Comparison of ENCODE assay signal across 8 cellular contexts in genomic region chr12:106955377-106956047, GRCh38. TPM values are rescaled to one million over a fixed set of nuclear protein-coding genes. Genes with fewer than 3 reads are reported as not detected.
DNase-seq lines count a peak whose midpoint lies in the region; ATAC-seq and TF ChIP-seq lines count a peak whose summit lies in the region.

TSS of gene TMEM263 (plus strand) at chr12:106955907. CDS start at chr12:106967117, 11,210 bp downstream.

- intact Hi-C loops in IMR-90 (cut with micrococcal nuclease) = loop anchor here (1.0 kb wide), 2 partner anchors 137 to 181 kb away; partner anchors contain the start of gene RIC8B
- intact Hi-C loops in PC-3 (cut with micrococcal nuclease) = loop anchor here (1.0 to 5.0 kb wide), 5 partner anchors 31 to 658 kb away; partner anchors contain the start of genes MTERF2 and RIC8B
- intact Hi-C loops in esophagus muscularis mucosa (cut with DNase I) = loop anchor here (1.0 to 5.0 kb wide), 3 partner anchors 32 to 137 kb away; partner anchors contain the start of genes CRY1 and MTERF2

- H3K36me3 ChIP-seq in IMR-90 (ENCODE audit: control insufficient read depth, insufficient read depth, low read length) = peaks cover 5% of the 10 kb centered on the region; the same call in 1 of the 2 replicates
- no peaks in the 10 kb centered on the region for H3K36me3 ChIP-seq in PC-3 (ENCODE audit: low read depth, low read length)
- no peaks in the 10 kb centered on the region for H3K36me3 ChIP-seq in esophagus muscularis mucosa
- peaks cover 0 to 9% of the 10 kb centered on the region in 2 donors for H3K36me3 ChIP-seq in muscle layer of duodenum (ENCODE audit: control insufficient read depth in 1 of 2, insufficient read depth in 2 of 2, low read length in 2 of 2)

- POLR2A ChIA-PET in IMR-90 (lab: Charles Lee; ENCODE audit: unreplicated experiment) (interaction anchor here (0.5 to 1.5 kb wide), 5 partner anchors 10 to 208 kb away, joined by 3 to 5 read pairs (median 4); no protein-coding TSS in a partner anchor), PC-3 (lab: Charles Lee; ENCODE audit: unreplicated experiment) (interaction anchor here (1.5 kb wide), 1 partner anchor 32 kb away, joined by 5 read pairs; the partner anchor contains the start of gene MTERF2)

- CTCF ChIA-PET in IMR-90 (lab: Yijun Ruan, JAX) = interaction anchor here (1.3 kb wide), 1 partner anchor 149 kb away, joined by 4 read pairs; no protein-coding TSS in a partner anchor
- CTCF ChIA-PET in PC-3 (lab: Charles Lee) = interaction anchor here (0.7 kb wide), 1 partner anchor 17 kb away, joined by 3 read pairs; no protein-coding TSS in a partner anchor

- peak within 1 kb of the TSS; percentile 27; the same call in 1 of the 3 replicates for H2BK15ac ChIP-seq in IMR-90 (ENCODE audit: low read depth, low read length)

- H4K5ac ChIP-seq in IMR-90 (ENCODE audit: low read depth, low read length) = peak within 1 kb of the TSS; percentile 78

- H3K56ac ChIP-seq in IMR-90 (ENCODE audit: extremely low read depth, insufficient read depth, low read length) = peak within 1 kb of the TSS; percentile 82

- peak within 1 kb of the TSS; percentile 91 for H4K91ac ChIP-seq in IMR-90 (ENCODE audit: insufficient read depth, low read depth, low read length)

- peak within 1 kb of the TSS; percentile 78 to 85 for H4K8ac ChIP-seq in IMR-90 (ENCODE audit: low read depth in 2 of 2, low read length in 2 of 2)

- peak within 1 kb of the TSS; percentile 56 for H2BK120ac ChIP-seq in IMR-90 (ENCODE audit: low read depth, low read length)

- H3K79me2 ChIP-seq in PC-3 (ENCODE audit: low read length) = peaks cover 39% of the 10 kb centered on the region

- WGBS in IMR-90 (ENCODE audit: extremely low coverage in 2 of 2, insufficient read length in 1 of 2), 2 experiments = 0% methylated on average over 31 of the region's 88 CpGs; no CpG with 5 or more reads in 1 of the 2 experiments
- WGBS in esophagus muscularis mucosa = under 1% methylated on average over 29 of the region's 88 CpGs

- H3K4ac ChIP-seq in IMR-90 (ENCODE audit: low read depth, low read length) = peak within 1 kb of the TSS; percentile 95

- H2BK5ac ChIP-seq in IMR-90 (ENCODE audit: low read depth, low read length, poor library complexity, severe bottlenecking) = peak within 1 kb of the TSS; percentile 94

- peak within 1 kb of the TSS; percentile 94 for H3K9ac ChIP-seq in IMR-90 (ENCODE audit: low read depth, low read length)
- peak within 1 kb of the TSS; percentile 82 for H3K9ac ChIP-seq in PC-3 (ENCODE audit: low read length)

- H2AFZ ChIP-seq in IMR-90 (replicated peaks; ENCODE audit: low read length, poor library complexity) (peak within 1 kb of the TSS; percentile 91), PC-3 (ENCODE audit: low read length) (peak within 1 kb of the TSS; percentile 98)

- no TSS peak for BruUV-seq in IMR-90 (replicated peaks; lab: Mats Ljungman, UMichigan)
- no TSS peak for BruUV-seq in PC-3 (replicated peaks; lab: Mats Ljungman, UMichigan)

- peak; percentile 88 for DNase-seq in DMS153 (lab: John Stamatoyannopoulos, UW)
- DNase-seq in IMR-90 = peak; percentile 95
- DNase-seq in PC-3 = peak; percentile 94
- peak; percentile 89 to 93 for DNase-seq in activated T-cell treated with anti-CD3 and anti-CD28 coated beads, Interleukin-2, amount 50 U/mL, for 48 hours
- DNase-seq in esophagus muscularis mucosa (ENCODE audit: extremely low spot score) = peak; percentile 97
- peak; percentile 79 for DNase-seq in stimulated activated CD8-positive, alpha-beta memory T cell treated with anti-CD3 and anti-CD28 coated beads, Interleukin-7, amount 100 ng/mL, for 24 hours (ENCODE audit: low read depth)

- H3K4me2 ChIP-seq in IMR-90 (ENCODE audit: low read depth, low read length) = peak within 1 kb of the TSS; percentile 96
- peak within 1 kb of the TSS; percentile 79 for H3K4me2 ChIP-seq in PC-3 (ENCODE audit: low read length)

- H3K27me3 ChIP-seq in IMR-90 (ENCODE audit: control insufficient read depth, insufficient read depth, low read length) (no peaks in the 10 kb centered on the region), PC-3 (ENCODE audit: low read length) (no peaks in the 10 kb centered on the region), esophagus muscularis mucosa (no peaks in the 10 kb centered on the region), muscle layer of duodenum (ENCODE audit: low read depth, low read length) (no peaks in the 10 kb centered on the region)

- H2AK5ac ChIP-seq in IMR-90 (ENCODE audit: low read depth, low read length) = peak within 1 kb of the TSS; percentile 72

- dilution Hi-C loops in IMR-90 (cut with HindIII; ENCODE audit: low sequenced_read_pairs, unreplicated experiment) = no loop called here

- H3K14ac ChIP-seq in IMR-90 (replicated peaks; ENCODE audit: low read depth, low read length) = peak within 1 kb of the TSS; percentile 99

- peaks cover 5% of the 10 kb centered on the region for H3F3A ChIP-seq in PC-3 (ENCODE audit: low read length, unreplicated experiment)

- no peak for TF ChIP-seq EP300 in esophagus muscularis mucosa (IDR thresholded peaks at IDR 0.05)

- H4K20me1 ChIP-seq in IMR-90 (ENCODE audit: insufficient read depth, low read length) (peaks cover 31% of the 10 kb centered on the region), PC-3 (ENCODE audit: low read length) (peaks cover 6% of the 10 kb centered on the region; the same call in 1 of the 2 replicates)

- no peak for TF ChIP-seq CTCF in IMR-90 (conservative IDR thresholded peaks at IDR 0.05; ENCODE audit: low read depth, low read length)
- 0 out of 2 replicates have a peak, but pooled peaks have one; percentile 23 for TF ChIP-seq CTCF in PC-3 (conservative IDR thresholded peaks at IDR 0.05; ENCODE audit: low read depth, low read length)
- no peak for TF ChIP-seq CTCF in esophagus muscularis mucosa (IDR thresholded peaks at IDR 0.05)

- peak; percentile 83 for ATAC-seq in GM21528 (IDR thresholded peaks at IDR 0.05; ENCODE audit: low FRiP score, unreplicated experiment)
- peak; percentile 86 for ATAC-seq in IMR-90 (ENCODE audit: low read depth)
- peak; percentile 77 for ATAC-seq in PC-3

- peaks cover 8 to 20% of the 10 kb centered on the region in 2 experiments for H3K79me1 ChIP-seq in IMR-90 (ENCODE audit: low read depth in 1 of 2, low read length in 2 of 2)

- H3K9me2 ChIP-seq in PC-3 (replicated peaks; ENCODE audit: low read length) = no peaks in the 10 kb centered on the region

- H3K23ac ChIP-seq in IMR-90 (ENCODE audit: low read depth, low read length) = peak within 1 kb of the TSS; percentile 91

- in situ Hi-C loops in IMR-90 (cut with MboI; ENCODE audit: low sequenced_read_pairs) = no loop called here

- peak within 1 kb of the TSS; percentile 100 for H2AK9ac ChIP-seq in IMR-90 (replicated peaks; ENCODE audit: low read depth, low read length, poor library complexity)

- no peak within 1 kb of the TSS for H2BK20ac ChIP-seq in IMR-90 (ENCODE audit: low read depth, low read length)

- peak; percentile 97 for TF ChIP-seq POLR2A in IMR-90 (IDR thresholded peaks at IDR 0.05; ENCODE audit: low read depth, low read length)
- peak; percentile 82 for TF ChIP-seq POLR2A in esophagus muscularis mucosa (IDR thresholded peaks at IDR 0.05; ENCODE audit: low read depth)

- H3K4me3 ChIP-seq in IMR-90 (ENCODE audit: insufficient read depth, low read depth, low read length) = peak within 1 kb of the TSS; percentile 85
- H3K4me3 ChIP-seq in PC-3 (ENCODE audit: low read length) = peak within 1 kb of the TSS; percentile 80
- H3K4me3 ChIP-seq in esophagus muscularis mucosa = peak within 1 kb of the TSS; percentile 82 to 95 (median 94)
- peak within 1 kb of the TSS; percentile 88 to 91 for H3K4me3 ChIP-seq in muscle layer of duodenum (ENCODE audit: low read depth in 1 of 2, low read length in 2 of 2)

- H3K9me3 ChIP-seq in IMR-90 (ENCODE audit: control insufficient read depth, insufficient read depth, low read length) (no peaks in the 10 kb centered on the region), PC-3 (ENCODE audit: low read length) (no peaks in the 10 kb centered on the region), esophagus muscularis mucosa (no peaks in the 10 kb centered on the region), muscle layer of duodenum (ENCODE audit: control insufficient read depth in 1 of 2, low read length in 2 of 2) (no peaks in the 10 kb centered on the region)

- H3K4me1 ChIP-seq in IMR-90 (ENCODE audit: control insufficient read depth, insufficient read depth, low read length) (peaks cover 4% of the 10 kb centered on the region), PC-3 (ENCODE audit: insufficient read depth, low read length) (peaks cover 20% of the 10 kb centered on the region), esophagus muscularis mucosa (peaks cover 22 to 43% (median 37%) of the 10 kb centered on the region in 4 donors), muscle layer of duodenum (ENCODE audit: control insufficient read depth in 1 of 2, insufficient read depth in 2 of 2, low read length in 2 of 2) (peaks cover 13 to 15% of the 10 kb centered on the region in 2 donors)

- H3K27ac ChIP-seq in IMR-90 (ENCODE audit: insufficient read depth, low read length) (peak within 1 kb of the TSS; percentile 90), PC-3 (ENCODE audit: low read length) (peak within 1 kb of the TSS; percentile 32), esophagus muscularis mucosa (replicated peaks in 1 of 4) (peak within 1 kb of the TSS; percentile 96 to 100 (median 98)), muscle layer of duodenum (ENCODE audit: low read length) (peak within 1 kb of the TSS; percentile 96)

- H3K18ac ChIP-seq in IMR-90 (ENCODE audit: low read depth, low read length) = peak within 1 kb of the TSS; percentile 68

- TF ChIP-seq RAD21 in IMR-90 (IDR thresholded peaks at IDR 0.05; ENCODE audit: low read length) = no peak

- H3K9me1 ChIP-seq in IMR-90 (ENCODE audit: insufficient read depth, low read length) = no peaks in the 10 kb centered on the region

TF ChIP-seq in IMR-90, 13 proteins besides CTCF, POLR2A, EP300 and RAD21 (continues in another document):
- TF ChIP-seq BHLHE40 (IDR thresholded peaks at IDR 0.05; ENCODE audit: low read depth, low read length) (peak; percentile 9; the same call in 1 of the 2 replicates), MAFK (IDR thresholded peaks at IDR 0.05; ENCODE audit: low read depth, low read length) (no peak), CEBPB (IDR thresholded peaks at IDR 0.05; ENCODE audit: low read depth, low read length) (no peak), MAZ (IDR thresholded peaks at IDR 0.05; ENCODE audit: borderline replicate concordance, low read depth, low read length) (peak; percentile 90; the same call in 1 of the 2 replicates), MXI1 (IDR thresholded peaks at IDR 0.05; ENCODE audit: borderline replicate concordance, low read depth, low read length) (0 out of 2 replicates have a peak, but pooled peaks have one; percentile 27), FOS (IDR thresholded peaks at IDR 0.05; ENCODE audit: low read depth, low read length) (no peak)

RNA-seq across cellular contexts. Expression of gene TMEM263, which starts in this region (rescaled TPM):
- total RNA-seq in IMR-90 (2012; rRNA removed) (99.7 and 154 TPM in 2 replicates), PC-3 (2014; rRNA removed) (42.7 and 59.7 TPM in 2 replicates), esophagus muscularis mucosa (10 to 100 TPM; 31.1 to 39.9 (median 34.5) TPM)
- 43.1 and 47.9 TPM in 2 replicates for polyA plus RNA-seq in IMR-90 (2012; rRNA removed)
- polyA plus RNA-seq in IMR-90 (2012; cell fraction: cytosol; rRNA removed) = 15.0 and 17.6 TPM in 2 replicates
- polyA plus RNA-seq in IMR-90 (2012; cell fraction: nucleus; rRNA removed; ENCODE audit: low replicate concordance) = 7.6 and 59.5 TPM in 2 replicates

Comparison
In these comparisons a context has a peak if more than half of its experiments do, and no peak if none do; other contexts are left out.
1. Peak in every context shown above with its lines: DNase-seq, ATAC-seq, H3K4me3 ChIP-seq and H3K27ac ChIP-seq.
2. H3K27ac ChIP-seq: peak in every context shown above with its lines; median percentile 98 in esophagus muscularis mucosa; 96 in muscle layer of duodenum; 90 in IMR-90; 32 in PC-3.